Comparison of ENCODE assay signal across 8 cellular contexts in the genomic region with DNA sequence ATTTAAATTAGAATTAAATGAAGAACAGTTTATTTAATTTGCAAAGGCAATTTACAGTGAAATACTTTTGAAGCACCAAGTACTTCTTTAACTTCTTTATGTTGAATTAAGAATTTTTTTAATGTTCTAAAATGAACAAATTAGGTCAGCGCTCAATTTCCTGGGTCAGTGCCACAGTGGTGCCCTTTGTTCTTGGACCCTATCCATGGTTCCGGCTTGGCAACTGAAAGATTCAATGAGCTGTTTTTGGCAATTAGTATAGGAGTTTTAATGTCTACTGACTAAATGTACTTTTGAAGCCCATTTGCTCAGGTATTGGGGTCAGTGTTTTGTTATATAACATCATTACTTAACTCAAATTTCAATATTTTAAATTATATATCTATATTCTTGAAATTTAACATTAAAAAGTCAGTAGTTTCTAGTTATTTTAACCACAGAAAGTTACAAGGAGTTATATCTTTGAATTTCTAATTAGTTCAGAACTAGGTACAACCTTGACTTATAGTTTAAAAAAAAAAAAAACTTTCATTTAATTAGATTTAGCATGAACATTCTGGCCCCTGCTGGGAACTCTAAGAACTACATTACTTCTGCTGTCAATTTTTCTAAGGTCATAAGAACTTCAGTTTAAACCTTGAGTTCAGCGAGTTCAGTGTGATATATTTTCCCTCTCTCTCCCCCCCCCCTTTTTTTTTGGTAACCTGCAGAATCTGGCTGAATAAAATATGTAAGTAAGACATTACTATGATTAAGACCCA. TPM values are rescaled to one million over a fixed set of nuclear protein-coding genes. Genes with fewer than 3 reads are reported as not detected.
DNase-seq lines count a peak whose midpoint lies in the region; ATAC-seq, FAIRE-seq and TF ChIP-seq lines count a peak whose summit lies in the region.

No MANE protein-coding gene starts in this region.

- H3K36me3 Mint-ChIP-seq in neural progenitor cell: no peaks in the 10 kb centered on the region
- H3K36me3 Mint-ChIP-seq in activated CD8-positive, alpha-beta memory T cell treated with anti-CD3 and anti-CD28 coated beads, Interleukin-2, amount 10 ng/mL, durations not matched to agents 7 days and 5 days: no peaks in the 10 kb centered on the region

- H3K36me3 ChIP-seq in SK-N-SH (replicated peaks in 1 of 2; ENCODE audit: control insufficient read depth in 1 of 2, insufficient read depth in 2 of 2, low read length in 1 of 2) (no peaks in the 10 kb centered on the region), neural progenitor cell (no peaks in the 10 kb centered on the region)

- H3K4me1 Mint-ChIP-seq in neural progenitor cell: no peaks in the 10 kb centered on the region
- no peaks in the 10 kb centered on the region for H3K4me1 Mint-ChIP-seq in activated CD8-positive, alpha-beta memory T cell treated with anti-CD3 and anti-CD28 coated beads, Interleukin-2, amount 10 ng/mL, durations not matched to agents 7 days and 5 days

- 65% methylated on average over 3 of the region's 3 CpGs for WGBS in SK-N-SH (ENCODE audit: low lambda C conversion rate)

- DNase-seq in D721Med (ENCODE audit: insufficient read length, low spot score): no peak
- DNase-seq in NAMALWA (ENCODE audit: low spot score): peak; percentile 79
- peak; percentile 30 for DNase-seq in SK-N-SH
- DNase-seq in epithelial cell of proximal tubule (ENCODE audit: low read depth): peak; percentile 20
- DNase-seq in neural progenitor cell (ENCODE audit: low spot score): peak; percentile 63
- DNase-seq in activated CD8-positive, alpha-beta memory T cell treated with anti-CD3 and anti-CD28 coated beads, Interleukin-2, amount 10 ng/mL, durations not matched to agents 7 days and 5 days: no peak

- no peaks in the 10 kb centered on the region for H3K9me2 ChIP-seq in SK-N-SH

- no peak for TF ChIP-seq EP300 in SK-N-SH (IDR thresholded peaks at IDR 0.05; ENCODE audit: borderline replicate concordance in 1 of 2, low read depth in 1 of 2, low read length in 1 of 2)

- FAIRE-seq in D721Med (lab: Jason Lieb, UNC): no peak

- H3F3A ChIP-seq in SK-N-SH (replicated peaks; ENCODE audit: insufficient read depth) (no peaks in the 10 kb centered on the region), neural progenitor cell (ENCODE audit: low read depth) (no peaks in the 10 kb centered on the region)

- H3K27ac Mint-ChIP-seq in neural progenitor cell: no peak overlapping the region
- no peak overlapping the region for H3K27ac Mint-ChIP-seq in activated CD8-positive, alpha-beta memory T cell treated with anti-CD3 and anti-CD28 coated beads, Interleukin-2, amount 10 ng/mL, durations not matched to agents 7 days and 5 days

- H3K27me3 ChIP-seq in SK-N-SH (ENCODE audit: insufficient read depth) (no peaks in the 10 kb centered on the region), neural progenitor cell (no peaks in the 10 kb centered on the region)

- H3K27me3 Mint-ChIP-seq in neural progenitor cell (ENCODE audit: insufficient read depth, low read depth): no peaks in the 10 kb centered on the region
- H3K27me3 Mint-ChIP-seq in activated CD8-positive, alpha-beta memory T cell treated with anti-CD3 and anti-CD28 coated beads, Interleukin-2, amount 10 ng/mL, durations not matched to agents 7 days and 5 days: peaks cover 8% of the 10 kb centered on the region

- CTCF ChIA-PET in SK-N-SH (lab: Yijun Ruan, JAX): interaction anchor here (0.6 to 2.6 kb wide), 7 partner anchors 10 to 409 kb away, joined by 3 to 7 read pairs (median 4); a partner anchor contains a TSS
- CTCF ChIA-PET in activated CD8-positive, alpha-beta memory T cell treated with anti-CD3 and anti-CD28 coated beads, Interleukin-2, amount 10 ng/mL, durations not matched to agents 7 days and 5 days (lab: Charles Lee): interaction anchor here (0.6 kb wide), 1 partner anchor 10 kb away, joined by 3 read pairs; no protein-coding TSS in a partner anchor

- TF ChIP-seq CTCF in D721Med (IDR thresholded peaks at IDR 0.05; ENCODE audit: insufficient read depth, missing control alignments) (peak; percentile 72), SK-N-SH (IDR thresholded peaks at IDR 0.05) (peak; percentile 75), epithelial cell of proximal tubule (conservative IDR thresholded peaks at IDR 0.05; ENCODE audit: low read depth, low read length) (peak; percentile 64), neural progenitor cell (IDR thresholded peaks at IDR 0.05) (peak; percentile 64)

- no peaks in the 10 kb centered on the region for H4K20me1 ChIP-seq in SK-N-SH (ENCODE audit: insufficient read depth)
- H4K20me1 ChIP-seq in neural progenitor cell (ENCODE audit: low read depth): no peaks in the 10 kb centered on the region

- H3K4me3 Mint-ChIP-seq in neural progenitor cell: no peak overlapping the region
- no peak overlapping the region for H3K4me3 Mint-ChIP-seq in activated CD8-positive, alpha-beta memory T cell treated with anti-CD3 and anti-CD28 coated beads, Interleukin-2, amount 10 ng/mL, durations not matched to agents 7 days and 5 days

- H3K4me1 ChIP-seq in SK-N-SH (ENCODE audit: control insufficient read depth in 1 of 2, insufficient read depth in 2 of 2, low read depth in 1 of 2, low read length in 1 of 2) (no peaks in the 10 kb centered on the region), neural progenitor cell (no peaks in the 10 kb centered on the region)

- H3K4me3 ChIP-seq in SK-N-SH (ENCODE audit: low read depth in 2 of 2, low read length in 1 of 2) (no peak overlapping the region), epithelial cell of proximal tubule (ENCODE audit: low read depth, low read length) (no peak overlapping the region), neural progenitor cell (no peak overlapping the region)

- H3K4me2 ChIP-seq in SK-N-SH: no peak overlapping the region
- H3K4me2 ChIP-seq in neural progenitor cell: no peak overlapping the region

- ATAC-seq in GM19395 (IDR thresholded peaks at IDR 0.05; ENCODE audit: unreplicated experiment): peak; percentile 81
- ATAC-seq in HG03571 (IDR thresholded peaks at IDR 0.05; ENCODE audit: unreplicated experiment): no peak
- ATAC-seq in activated CD8-positive, alpha-beta memory T cell treated with anti-CD3 and anti-CD28 coated beads, Interleukin-2, amount 10 ng/mL, durations not matched to agents 7 days and 5 days: no peak

- H3K9ac ChIP-seq in SK-N-SH (no peak overlapping the region), neural progenitor cell (no peak overlapping the region)

- H2AFZ ChIP-seq in SK-N-SH (ENCODE audit: low read depth) (peak overlapping the region; percentile 72; the same call in 1 of the 2 replicates), neural progenitor cell (replicated peaks) (no peak overlapping the region)

- H3K9me3 Mint-ChIP-seq in neural progenitor cell: no peaks in the 10 kb centered on the region
- no peaks in the 10 kb centered on the region for H3K9me3 Mint-ChIP-seq in activated CD8-positive, alpha-beta memory T cell treated with anti-CD3 and anti-CD28 coated beads, Interleukin-2, amount 10 ng/mL, durations not matched to agents 7 days and 5 days (ENCODE audit: low read depth)

- no peaks in the 10 kb centered on the region for H3K9me3 ChIP-seq in SK-N-SH
- no peaks in the 10 kb centered on the region for H3K9me3 ChIP-seq in neural progenitor cell (ENCODE audit: low read depth)

- POLR2A ChIA-PET in SK-N-SH (lab: Yijun Ruan, JAX): no interaction called here

- no peak overlapping the region for H3K27ac ChIP-seq in SK-N-SH (ENCODE audit: low read depth in 2 of 2, low read length in 1 of 2)
- no peak overlapping the region for H3K27ac ChIP-seq in neural progenitor cell

- H3K79me2 ChIP-seq in SK-N-SH (ENCODE audit: insufficient read depth) (no peaks in the 10 kb centered on the region), neural progenitor cell (ENCODE audit: low read depth) (no peaks in the 10 kb centered on the region)

- peak; percentile 74 for TF ChIP-seq RAD21 in SK-N-SH (IDR thresholded peaks at IDR 0.05; ENCODE audit: low read length)

TF ChIP-seq in SK-N-SH, 30 proteins besides CTCF, POLR2A, EP300 and RAD21:
- TF ChIP-seq SMC3 (IDR thresholded peaks at IDR 0.05; ENCODE audit: low read depth, low read length): peak; percentile 54
- no peak for TF ChIP-seq EZH2phosphoT487 (IDR thresholded peaks at IDR 0.05; ENCODE audit: borderline replicate concordance, low read depth)

RNA-seq across cellular contexts. Expression of a gene that starts 7.6 kb away (rescaled TPM):
- 0.05 and 0.13 TPM in 2 replicates for polyA plus RNA-seq in SK-N-SH (2012; rRNA removed)
- 0.03 and 0.08 TPM in 2 replicates for polyA plus RNA-seq in SK-N-SH (2012; cell fraction: cytosol; rRNA removed)
- 0.13 and 0.37 TPM in 2 replicates for polyA plus RNA-seq in SK-N-SH (2012; cell fraction: nucleus; rRNA removed)
- total RNA-seq in epithelial cell of proximal tubule (0.14 TPM in 1 of 2 replicates, not detected in the other), neural progenitor cell (ENCODE audit: low replicate concordance) (0.54 TPM in 1 of 2 replicates, not detected in the other)
- not detected for total RNA-seq in activated CD8-positive, alpha-beta memory T cell treated with anti-CD3 and anti-CD28 coated beads, Interleukin-2, amount 10 ng/mL, durations not matched to agents 7 days and 5 days

Comparison
In these comparisons a context has a peak if more than half of its experiments do, and no peak if none do; other contexts are left out.
1. DNase-seq: peak in NAMALWA (single experiment), SK-N-SH (single experiment), epithelial cell of proximal tubule (single experiment) and neural progenitor cell (single experiment); none in D721Med (single experiment) and activated CD8-positive, alpha-beta memory T cell treated with anti-CD3 and anti-CD28 coated beads, Interleukin-2, amount 10 ng/mL, durations not matched to agents 7 days and 5 days (single experiment).
2. Peak in every context shown above with its lines, with median percentiles within 50 percentile points of each other: CTCF ChIP-seq.